1 cellular context compared by ENCODE assay signal in the genomic region with DNA sequence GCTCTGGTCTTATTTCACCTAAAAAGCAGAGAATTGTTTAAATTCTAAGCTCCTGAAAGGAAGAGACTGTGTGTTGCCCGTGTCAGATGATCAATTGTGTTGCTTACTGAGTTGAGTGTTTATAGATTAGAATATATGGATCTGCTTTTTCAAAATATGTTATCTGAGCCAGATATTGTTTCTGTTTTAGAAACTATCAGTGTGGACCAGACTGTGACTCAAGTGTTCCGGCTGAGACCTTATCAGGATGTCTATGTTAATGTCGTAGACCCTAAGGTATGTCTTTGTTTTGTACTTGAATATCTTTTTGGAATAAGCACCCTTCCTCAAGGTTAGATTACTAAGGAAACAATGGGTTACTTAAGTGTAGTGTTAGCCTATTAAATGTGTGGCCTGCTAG.
TF ChIP-seq lines count a peak whose summit lies in the region.

No MANE protein-coding gene starts in this region.

TF ChIP-seq in K562, 482 proteins besides CTCF, POLR2A, EP300 and RAD21 (continues in another document):
- TF ChIP-seq CC2D1A (IDR thresholded peaks at IDR 0.05) (no peak), TAF15 (IDR thresholded peaks at IDR 0.05; ENCODE audit: low read depth, low read length) (no peak), HNRNPH1 (optimal IDR thresholded peaks at IDR 0.05; ENCODE audit: low read depth, low read length) (no peak), KLF6 (CRISPR knock-in tag; IDR thresholded peaks at IDR 0.05; ENCODE audit: borderline replicate concordance) (no peak), GATA2 (CRISPR knock-in tag; IDR thresholded peaks at IDR 0.05) (no peak), GABPB2 (CRISPR knock-in tag; conservative IDR thresholded peaks at IDR 0.05) (no peak), HOXB6 (CRISPR knock-in tag; IDR thresholded peaks at IDR 0.05; ENCODE audit: borderline replicate concordance) (no peak), ZNF561 (CRISPR knock-in tag; conservative IDR thresholded peaks at IDR 0.05) (no peak), NR0B1 (IDR thresholded peaks at IDR 0.05; ENCODE audit: partially characterized antibody) (no peak), NFATC3 (IDR thresholded peaks at IDR 0.05) (peak; percentile 65; the same call in 1 of the 2 replicates), PKNOX1 (IDR thresholded peaks at IDR 0.05) (no peak), SOX6 (IDR thresholded peaks at IDR 0.05) (peak; percentile 43; the same call in 1 of the 2 replicates), ZNF224 (CRISPR knock-in tag; IDR thresholded peaks at IDR 0.05) (no peak), TAL1 (IDR thresholded peaks at IDR 0.05) (peak; percentile 45; the same call in 1 of the 2 replicates), ZC3H8 (IDR thresholded peaks at IDR 0.05) (no peak), TOE1 (IDR thresholded peaks at IDR 0.05; ENCODE audit: borderline replicate concordance) (no peak), TOE1 (CRISPR knock-in tag; IDR thresholded peaks at IDR 0.05; ENCODE audit: borderline replicate concordance, low read depth) (no peak), MEF2A (IDR thresholded peaks at IDR 0.05; ENCODE audit: control insufficient read depth, low read depth, low read length) (no peak), RBM15 (IDR thresholded peaks at IDR 0.05; ENCODE audit: insufficient read depth, low read length) (no peak), RBM39 (optimal IDR thresholded peaks at IDR 0.05; ENCODE audit: low read depth, low read length) (no peak), MEF2D (tag; conservative IDR thresholded peaks at IDR 0.05; ENCODE audit: low read depth) (no peak), XRCC5 (IDR thresholded peaks at IDR 0.05; ENCODE audit: low read depth, low read length) (no peak), CHD1 (IDR thresholded peaks at IDR 0.05; ENCODE audit: low read length) (no peak), ASH1L (IDR thresholded peaks at IDR 0.05; ENCODE audit: borderline replicate concordance, low read depth, partially characterized antibody) (no peak), JUND (IDR thresholded peaks at IDR 0.05; ENCODE audit: borderline replicate concordance, low read depth, low read length) (peak; percentile 59; the same call in 1 of the 2 replicates), JUND (tag; IDR thresholded peaks at IDR 0.05; ENCODE audit: borderline replicate concordance, low read depth, low read length) (peak; percentile 81; the same call in 2 of the 3 replicates), DNMT1 (IDR thresholded peaks at IDR 0.05) (no peak), SMC3 (conservative IDR thresholded peaks at IDR 0.05; ENCODE audit: insufficient read depth, low read depth, low read length) (no peak), FOXM1 (IDR thresholded peaks at IDR 0.05; ENCODE audit: low read depth) (no peak), FOXM1 (CRISPR knock-in tag; IDR thresholded peaks at IDR 0.05; ENCODE audit: low read depth) (no peak), ZNF695 (CRISPR knock-in tag; IDR thresholded peaks at IDR 0.05) (no peak), CBFA2T2 (conservative IDR thresholded peaks at IDR 0.05) (peak; percentile 26; the same call in 1 of the 2 replicates), NCOA4 (IDR thresholded peaks at IDR 0.05; ENCODE audit: partially characterized antibody) (no peak), ZNF655 (CRISPR knock-in tag; IDR thresholded peaks at IDR 0.05) (no peak), FOSL1 (tag; conservative IDR thresholded peaks at IDR 0.05) (peak; percentile 86), SMAD3 (CRISPR knock-in tag; conservative IDR thresholded peaks at IDR 0.05) (no peak), MCM5 (IDR thresholded peaks at IDR 0.05; ENCODE audit: low read depth) (no peak), KLF13 (tag; IDR thresholded peaks at IDR 0.05; ENCODE audit: borderline replicate concordance, low read depth) (no peak), HDAC6 (IDR thresholded peaks at IDR 0.05; ENCODE audit: low read depth, low read length) (no peak), PHTF2 (CRISPR knock-in tag; IDR thresholded peaks at IDR 0.05) (no peak), TCF3 (CRISPR knock-in tag; IDR thresholded peaks at IDR 0.05) (peak; percentile 46; the same call in 1 of the 2 replicates), NCOA1 (IDR thresholded peaks at IDR 0.05; ENCODE audit: low read depth) (no peak), NCOR1 (IDR thresholded peaks at IDR 0.05) (0 out of 2 replicates have a peak, but pooled peaks have one; percentile 12), DPF2 (IDR thresholded peaks at IDR 0.05) (peak; percentile 64), RBM25 (IDR thresholded peaks at IDR 0.05; ENCODE audit: low read depth, low read length, severe bottlenecking) (no peak), NR2C2 (CRISPR knock-in tag; IDR thresholded peaks at IDR 0.05) (no peak), NR2C2 (tag; IDR thresholded peaks at IDR 0.05) (no peak), RERE (CRISPR knock-in tag; IDR thresholded peaks at IDR 0.05; ENCODE audit: borderline replicate concordance) (no peak), NFXL1 (CRISPR knock-in tag; IDR thresholded peaks at IDR 0.05) (no peak), OTX1 (CRISPR knock-in tag; IDR thresholded peaks at IDR 0.05) (no peak), HLTF (IDR thresholded peaks at IDR 0.05) (no peak), ZBTB7A (IDR thresholded peaks at IDR 0.05; ENCODE audit: borderline replicate concordance, control insufficient read depth, low read depth, low read length) (no peak), SRF (CRISPR knock-in tag; IDR thresholded peaks at IDR 0.05) (no peak)
- TF ChIP-seq, protein P1, sequence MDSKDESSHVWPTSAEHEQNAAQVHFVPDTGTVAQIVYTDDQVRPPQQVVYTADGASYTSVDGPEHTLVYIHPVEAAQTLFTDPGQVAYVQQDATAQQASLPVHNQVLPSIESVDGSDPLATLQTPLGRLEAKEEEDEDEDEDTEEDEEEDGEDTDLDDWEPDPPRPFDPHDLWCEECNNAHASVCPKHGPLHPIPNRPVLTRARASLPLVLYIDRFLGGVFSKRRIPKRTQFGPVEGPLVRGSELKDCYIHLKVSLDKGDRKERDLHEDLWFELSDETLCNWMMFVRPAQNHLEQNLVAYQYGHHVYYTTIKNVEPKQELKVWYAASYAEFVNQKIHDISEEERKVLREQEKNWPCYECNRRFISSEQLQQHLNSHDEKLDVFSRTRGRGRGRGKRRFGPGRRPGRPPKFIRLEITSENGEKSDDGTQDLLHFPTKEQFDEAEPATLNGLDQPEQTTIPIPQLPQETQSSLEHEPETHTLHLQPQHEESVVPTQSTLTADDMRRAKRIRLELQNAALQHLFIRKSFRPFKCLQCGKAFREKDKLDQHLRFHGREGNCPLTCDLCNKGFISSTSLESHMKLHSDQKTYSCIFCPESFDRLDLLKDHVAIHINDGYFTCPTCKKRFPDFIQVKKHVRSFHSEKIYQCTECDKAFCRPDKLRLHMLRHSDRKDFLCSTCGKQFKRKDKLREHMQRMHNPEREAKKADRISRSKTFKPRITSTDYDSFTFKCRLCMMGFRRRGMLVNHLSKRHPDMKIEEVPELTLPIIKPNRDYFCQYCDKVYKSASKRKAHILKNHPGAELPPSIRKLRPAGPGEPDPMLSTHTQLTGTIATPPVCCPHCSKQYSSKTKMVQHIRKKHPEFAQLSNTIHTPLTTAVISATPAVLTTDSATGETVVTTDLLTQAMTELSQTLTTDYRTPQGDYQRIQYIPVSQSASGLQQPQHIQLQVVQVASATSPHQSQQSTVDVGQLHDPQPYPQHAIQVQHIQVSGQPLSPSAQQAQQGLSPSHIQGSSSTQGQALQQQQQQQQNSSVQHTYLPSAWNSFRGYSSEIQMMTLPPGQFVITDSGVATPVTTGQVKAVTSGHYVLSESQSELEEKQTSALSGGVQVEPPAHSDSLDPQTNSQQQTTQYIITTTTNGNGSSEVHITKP (IDR thresholded peaks at IDR 0.05; ENCODE audit: partially characterized antibody) = no peak
- TF ChIP-seq, protein P2, sequence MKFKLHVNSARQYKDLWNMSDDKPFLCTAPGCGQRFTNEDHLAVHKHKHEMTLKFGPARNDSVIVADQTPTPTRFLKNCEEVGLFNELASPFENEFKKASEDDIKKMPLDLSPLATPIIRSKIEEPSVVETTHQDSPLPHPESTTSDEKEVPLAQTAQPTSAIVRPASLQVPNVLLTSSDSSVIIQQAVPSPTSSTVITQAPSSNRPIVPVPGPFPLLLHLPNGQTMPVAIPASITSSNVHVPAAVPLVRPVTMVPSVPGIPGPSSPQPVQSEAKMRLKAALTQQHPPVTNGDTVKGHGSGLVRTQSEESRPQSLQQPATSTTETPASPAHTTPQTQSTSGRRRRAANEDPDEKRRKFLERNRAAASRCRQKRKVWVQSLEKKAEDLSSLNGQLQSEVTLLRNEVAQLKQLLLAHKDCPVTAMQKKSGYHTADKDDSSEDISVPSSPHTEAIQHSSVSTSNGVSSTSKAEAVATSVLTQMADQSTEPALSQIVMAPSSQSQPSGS (CRISPR knock-in tag; IDR thresholded peaks at IDR 0.05) = no peak
- TF ChIP-seq, protein P3, sequence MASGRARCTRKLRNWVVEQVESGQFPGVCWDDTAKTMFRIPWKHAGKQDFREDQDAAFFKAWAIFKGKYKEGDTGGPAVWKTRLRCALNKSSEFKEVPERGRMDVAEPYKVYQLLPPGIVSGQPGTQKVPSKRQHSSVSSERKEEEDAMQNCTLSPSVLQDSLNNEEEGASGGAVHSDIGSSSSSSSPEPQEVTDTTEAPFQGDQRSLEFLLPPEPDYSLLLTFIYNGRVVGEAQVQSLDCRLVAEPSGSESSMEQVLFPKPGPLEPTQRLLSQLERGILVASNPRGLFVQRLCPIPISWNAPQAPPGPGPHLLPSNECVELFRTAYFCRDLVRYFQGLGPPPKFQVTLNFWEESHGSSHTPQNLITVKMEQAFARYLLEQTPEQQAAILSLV (tag; IDR thresholded peaks at IDR 0.05) = no peak
- TF ChIP-seq, protein P4, sequence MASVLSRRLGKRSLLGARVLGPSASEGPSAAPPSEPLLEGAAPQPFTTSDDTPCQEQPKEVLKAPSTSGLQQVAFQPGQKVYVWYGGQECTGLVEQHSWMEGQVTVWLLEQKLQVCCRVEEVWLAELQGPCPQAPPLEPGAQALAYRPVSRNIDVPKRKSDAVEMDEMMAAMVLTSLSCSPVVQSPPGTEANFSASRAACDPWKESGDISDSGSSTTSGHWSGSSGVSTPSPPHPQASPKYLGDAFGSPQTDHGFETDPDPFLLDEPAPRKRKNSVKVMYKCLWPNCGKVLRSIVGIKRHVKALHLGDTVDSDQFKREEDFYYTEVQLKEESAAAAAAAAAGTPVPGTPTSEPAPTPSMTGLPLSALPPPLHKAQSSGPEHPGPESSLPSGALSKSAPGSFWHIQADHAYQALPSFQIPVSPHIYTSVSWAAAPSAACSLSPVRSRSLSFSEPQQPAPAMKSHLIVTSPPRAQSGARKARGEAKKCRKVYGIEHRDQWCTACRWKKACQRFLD (CRISPR knock-in tag; IDR thresholded peaks at IDR 0.05) = no peak
